14 cellular contexts compared by ENCODE assay signal in genomic region chr9:131101207-131101964, GRCh38.
"Had no signal": no experiment of that assay in that cellular context is flagged by ENCODE, and none has a peak within 500 bp of the region (broad histone marks: within the 10 kb centered on the region; RNA-seq: fewer than 3 reads in every experiment).

No MANE protein-coding gene starts in this region.

- H3K27ac Mint-ChIP-seq: activated naive CD4-positive, alpha-beta T cell treated with anti-CD3 and anti-CD28 coated beads, Interleukin-2, amount 10 ng/mL, durations not matched to agents 7 days and 5 days; activated T-cell treated with anti-CD3 and anti-CD28 coated beads, Interleukin-2, amount 50 U/mL, for 24 hours; stimulated activated memory B cell treated with anti-CD40 and anti-IgM and Interleukin-4, amounts not matched to agents 10 μg/mL and 1 μg/mL and 100 μg/mL, for 72 hours had no signal

- H3K36me3 Mint-ChIP-seq: activated naive CD4-positive, alpha-beta T cell treated with anti-CD3 and anti-CD28 coated beads, Interleukin-2, amount 10 ng/mL, durations not matched to agents 7 days and 5 days; stimulated activated memory B cell treated with anti-CD40 and anti-IgM and Interleukin-4, amounts not matched to agents 10 μg/mL and 1 μg/mL and 100 μg/mL, for 72 hours had no signal

- ATAC-seq: stimulated activated memory B cell treated with anti-CD40 and anti-IgM and Interleukin-4, amounts not matched to agents 10 μg/mL and 1 μg/mL and 100 μg/mL, for 72 hours had no signal

- FAIRE-seq: astrocyte, bronchial epithelial cell had no signal

- H3K4me3 ChIP-seq: lung had no signal

- DNase-seq: activated CD4-positive, alpha-beta T cell treated with anti-CD3 and anti-CD28 coated beads, Interleukin-2, amount 50 U/mL, for 48 hours; activated CD4-positive, CD25-positive, alpha-beta regulatory T cell treated with anti-CD3 and anti-CD28 coated beads, Interleukin-2, amount 50 U/mL, for 72 hours; activated naive CD4-positive, alpha-beta T cell treated with anti-CD3 and anti-CD28 coated beads, Interleukin-2, amount 10 ng/mL, durations not matched to agents 7 days and 5 days; activated T-cell treated with anti-CD3 and anti-CD28 coated beads, Interleukin-2, amount 50 U/mL, for 24 hours; dorsolateral prefrontal cortex; endodermal cell; midbrain; stimulated activated CD4-positive, alpha-beta T cell treated with anti-CD3 and anti-CD28 coated beads, Interleukin-12 subunit alpha, Interleukin-12 subunit beta, amount 100 ng/mL, for 4 hours; T-helper 9 cell; trophoblast cell had no signal

- H3K9me3 Mint-ChIP-seq: activated naive CD4-positive, alpha-beta T cell treated with anti-CD3 and anti-CD28 coated beads, Interleukin-2, amount 10 ng/mL, durations not matched to agents 7 days and 5 days; activated T-cell treated with anti-CD3 and anti-CD28 coated beads, Interleukin-2, amount 50 U/mL, for 24 hours; endodermal cell; stimulated activated memory B cell treated with anti-CD40 and anti-IgM and Interleukin-4, amounts not matched to agents 10 μg/mL and 1 μg/mL and 100 μg/mL, for 72 hours had no signal

- H3K4me3 Mint-ChIP-seq: activated naive CD4-positive, alpha-beta T cell treated with anti-CD3 and anti-CD28 coated beads, Interleukin-2, amount 10 ng/mL, durations not matched to agents 7 days and 5 days; activated T-cell treated with anti-CD3 and anti-CD28 coated beads, Interleukin-2, amount 50 U/mL, for 24 hours; endodermal cell; stimulated activated memory B cell treated with anti-CD40 and anti-IgM and Interleukin-4, amounts not matched to agents 10 μg/mL and 1 μg/mL and 100 μg/mL, for 72 hours had no signal
